In the genomic region with DNA sequence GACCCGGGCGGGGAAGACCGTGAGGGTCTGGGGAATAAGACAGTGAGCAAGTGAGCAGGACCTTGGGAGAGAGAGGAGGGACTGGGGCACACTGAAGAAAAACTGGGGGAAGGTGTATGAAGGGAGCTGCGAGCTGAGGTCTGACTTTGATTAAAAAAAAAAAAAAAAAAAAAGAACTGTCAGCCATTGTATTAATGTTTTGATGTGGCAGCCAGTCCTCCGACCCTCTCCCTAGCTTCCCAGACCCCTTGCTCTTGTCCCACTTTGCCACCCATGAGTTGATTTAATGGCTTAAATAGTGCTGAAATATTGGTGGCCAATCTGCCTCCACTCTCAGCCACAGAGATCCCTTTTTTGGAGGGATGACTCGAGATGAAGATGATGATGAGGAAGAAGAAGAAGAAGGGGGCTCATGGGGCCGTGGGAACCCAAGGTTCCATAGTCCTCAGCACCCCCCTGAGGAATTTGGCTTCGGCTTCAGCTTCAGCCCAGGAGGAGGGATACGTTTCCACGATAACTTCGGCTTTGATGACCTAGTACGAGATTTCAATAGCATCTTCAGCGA, we compare ENCODE assay signal across 8 cellular contexts.
DNase-seq lines count a peak whose midpoint lies in the region; ATAC-seq and TF ChIP-seq lines count a peak whose summit lies in the region.

No MANE protein-coding gene starts in this region.

- H3K4me2 ChIP-seq in SU-DHL-6 (ENCODE audit: low read depth, low read length, poor library complexity, severe bottlenecking), result peak overlapping the region; percentile 88

- no peaks in the 10 kb centered on the region for H3K9me3 ChIP-seq in SU-DHL-6 (ENCODE audit: insufficient read depth, low read length)

- H4K20me1 ChIP-seq in SU-DHL-6 (ENCODE audit: low read depth, low read length), result no peaks in the 10 kb centered on the region

- peak overlapping the region; percentile 98 for H3K9ac ChIP-seq in SU-DHL-6 (ENCODE audit: low read length)

- TF ChIP-seq CTCF in GM12864 (IDR thresholded peaks at IDR 0.05; ENCODE audit: low read depth, low read length, missing control alignments) (no peak), SU-DHL-6 (IDR thresholded peaks at IDR 0.05; ENCODE audit: insufficient read depth, low read length, poor library complexity, severe bottlenecking) (no peak), foreskin fibroblast (IDR thresholded peaks at IDR 0.05; ENCODE audit: low read depth, low read length) (no peak), retinal pigment epithelial cell (conservative IDR thresholded peaks at IDR 0.05; ENCODE audit: low read depth, low read length) (no peak)

- ATAC-seq in HG02938 (IDR thresholded peaks at IDR 0.05; ENCODE audit: unreplicated experiment) (no peak), GM19452 (IDR thresholded peaks at IDR 0.05; ENCODE audit: unreplicated experiment) (no peak), GM21529 (IDR thresholded peaks at IDR 0.05; ENCODE audit: unreplicated experiment) (no peak)

- H3K79me2 ChIP-seq in SU-DHL-6 (ENCODE audit: insufficient read depth, low read length), result peaks cover 12% of the 10 kb centered on the region

- DNase-seq in GM12864 (ENCODE audit: low read depth) (no peak), foreskin fibroblast (peak in 1 of 2 donors; percentile 41), retinal pigment epithelial cell (ENCODE audit: low read depth) (no peak), glomerular visceral epithelial cell (ENCODE audit: extremely low spot score) (no peak)

- peaks cover 30% of the 10 kb centered on the region for H3F3A ChIP-seq in SU-DHL-6 (ENCODE audit: insufficient read depth)

- no peaks in the 10 kb centered on the region for H3K36me3 ChIP-seq in SU-DHL-6 (ENCODE audit: low read length)

- H2AFZ ChIP-seq in SU-DHL-6 (ENCODE audit: low read depth, low read length, severe bottlenecking), result peak overlapping the region; percentile 91

- peak overlapping the region; percentile 65 for H3K27ac ChIP-seq in SU-DHL-6 (ENCODE audit: low read depth, low read length)

- no peaks in the 10 kb centered on the region for H3K9me2 ChIP-seq in SU-DHL-6 (replicated peaks; ENCODE audit: insufficient read depth, low read length)

- H3K27me3 ChIP-seq in SU-DHL-6 (ENCODE audit: low read length), result no peaks in the 10 kb centered on the region

- peak overlapping the region; percentile 79 for H3K4me3 ChIP-seq in GM12864 (ENCODE audit: low read depth, low read length)
- H3K4me3 ChIP-seq in SU-DHL-6 (ENCODE audit: insufficient read depth, low read length, poor library complexity, severe bottlenecking), result peak overlapping the region; percentile 99
- peak overlapping the region; percentile 77 to 83 for H3K4me3 ChIP-seq in foreskin fibroblast (ENCODE audit: low read depth in 1 of 2, low read length in 2 of 2)
- peak overlapping the region; percentile 98 for H3K4me3 ChIP-seq in retinal pigment epithelial cell (ENCODE audit: low read length)
